25 cellular contexts compared by ENCODE assay signal in genomic region chr2:132830321-132830720, GRCh38.
DNase-seq lines count a peak whose midpoint lies in the region; ATAC-seq, FAIRE-seq and TF ChIP-seq lines count a peak whose summit lies in the region.
"Had no signal": no experiment of that assay in that cellular context is flagged by ENCODE, and none has a peak within 500 bp of the region (broad histone marks: within the 10 kb centered on the region; RNA-seq: fewer than 3 reads in every experiment).

No MANE protein-coding gene starts in this region.

- no peak overlapping the region for H2BK15ac ChIP-seq in H1 (ENCODE audit: low read length)
- H2BK15ac ChIP-seq in mesendoderm (replicated peaks; ENCODE audit: low read depth): no peak overlapping the region

- no peak overlapping the region for H2AK5ac ChIP-seq in H1 (ENCODE audit: low read depth, low read length)
- no peak overlapping the region for H2AK5ac ChIP-seq in mesendoderm (ENCODE audit: low read length)

- H3K18ac ChIP-seq in H1 (ENCODE audit: extremely low read depth, low read length) (no peak overlapping the region), mesendoderm (ENCODE audit: low read length) (no peak overlapping the region)

- H3K4me2 ChIP-seq in GM23338 (0 out of 2 replicates have a peak overlapping the region, but pooled peaks have one; percentile 5), H1 (ENCODE audit: insufficient read depth in 1 of 2, low read depth in 2 of 2, low read length in 2 of 2) (no peak overlapping the region), mesendoderm (ENCODE audit: low read length) (no peak overlapping the region), neural progenitor cell (no peak overlapping the region)
- H3K4me2 ChIP-seq: A549; BLaER1 treated with 17β-estradiol and CSF1 and Interleukin-3, amounts not matched to agents 10 nM and 100 nM had no signal

- no peak overlapping the region for H3K56ac ChIP-seq in H1 (replicated peaks; ENCODE audit: insufficient read length, low read depth, low read length)
- peak overlapping the region; percentile 52 for H3K56ac ChIP-seq in mesendoderm (ENCODE audit: low read length)

- POLR2A ChIA-PET in H1 (lab: Charles Lee; ENCODE audit: partially characterized antibody): no interaction called here

- no peak overlapping the region for H3K14ac ChIP-seq in H1 (ENCODE audit: insufficient read length)

- H3K9ac ChIP-seq in H1 (replicated peaks in 1 of 4; ENCODE audit: extremely low read depth in 1 of 4, low read depth in 3 of 4, low read length in 3 of 4): no peak overlapping the region
- no peak overlapping the region for H3K9ac ChIP-seq in mesendoderm (ENCODE audit: low read length)
- no peak overlapping the region for H3K9ac ChIP-seq in neural progenitor cell
- H3K9ac ChIP-seq: BLaER1 treated with 17β-estradiol and CSF1 and Interleukin-3, amounts not matched to agents 10 nM and 100 nM had no signal

- H3K23ac ChIP-seq in H1 (ENCODE audit: insufficient read length): no peak overlapping the region
- no peak overlapping the region for H3K23ac ChIP-seq in mesendoderm (ENCODE audit: low read length)

- H3K27ac ChIP-seq in GM23338 (ENCODE audit: low read depth) (no peak overlapping the region), H1 (ENCODE audit: low read depth, low read length) (no peak overlapping the region), mesendoderm (ENCODE audit: low read depth, low read length) (no peak overlapping the region), neural progenitor cell (no peak overlapping the region)
- H3K27ac ChIP-seq: A549; BLaER1 treated with 17β-estradiol and CSF1 and Interleukin-3, amounts not matched to agents 10 nM and 100 nM had no signal

- no peak for TF ChIP-seq POLR2A in H1 (IDR thresholded peaks at IDR 0.05; ENCODE audit: control extremely low read depth in 1 of 2, low read depth in 2 of 2, low read length in 2 of 2)
- TF ChIP-seq POLR2A in GM18505 (IDR thresholded peaks at IDR 0.05; ENCODE audit: borderline replicate concordance, extremely low read depth, insufficient read depth, insufficient read length): no peak

- peaks cover 3% of the 10 kb centered on the region; the same call in 2 of the 3 replicates for H3K36me3 Mint-ChIP-seq in GM23338 (ENCODE audit: low read depth)
- H3K36me3 Mint-ChIP-seq in neural progenitor cell: peaks cover 13% of the 10 kb centered on the region
- H3K36me3 Mint-ChIP-seq: CD14-positive monocyte; CD8-positive, alpha-beta memory T cell had no signal

- no peak for TF ChIP-seq CTCF in GM23338 (conservative IDR thresholded peaks at IDR 0.05; ENCODE audit: low read depth in 2 of 2)
- no peak for TF ChIP-seq CTCF in H1 (IDR thresholded peaks at IDR 0.05; ENCODE audit: control extremely low read depth in 1 of 3, insufficient read depth in 1 of 3, low read depth in 1 of 3, low read length in 3 of 3)
- TF ChIP-seq CTCF in neural progenitor cell (IDR thresholded peaks at IDR 0.05): no peak
- TF ChIP-seq CTCF in mucosa of descending colon (IDR thresholded peaks at IDR 0.05): no peak

- intact Hi-C loops in mucosa of descending colon (cut with DNase I, micrococcal nuclease): no loop called here

- H3K9me3 Mint-ChIP-seq in GM23338: peaks cover 13% of the 10 kb centered on the region
- peaks cover 14% of the 10 kb centered on the region for H3K9me3 Mint-ChIP-seq in neural progenitor cell

- DNase-seq in GM23338 (ENCODE audit: low spot score): peak; percentile 1
- no peak for DNase-seq in H1 (ENCODE audit: low read depth in 1 of 2, low spot score in 2 of 2)
- DNase-seq in mesendoderm: peak; percentile 85
- DNase-seq in neural progenitor cell (ENCODE audit: low spot score): no peak
- no peak for DNase-seq in mucosa of descending colon
- no peak for DNase-seq in HCEC 1CT
- DNase-seq: 8988T; ACHN; AML-193; BE2C; CD4-positive, alpha-beta T cell; CD8-positive, alpha-beta memory T cell; DMS 273 treated with DMSO at 0.1 percent for 48 hours; DMS79; EL; GF-D8 had no signal

- H2BK120ac ChIP-seq in H1 (replicated peaks; ENCODE audit: low read depth, low read length): no peak overlapping the region
- H2BK120ac ChIP-seq in mesendoderm (ENCODE audit: low read depth, low read length): no peak overlapping the region

- H3K4me1 Mint-ChIP-seq in GM23338 (peaks cover 10% of the 10 kb centered on the region), neural progenitor cell (peaks cover 14% of the 10 kb centered on the region)
- H3K4me1 Mint-ChIP-seq: CD14-positive monocyte; CD8-positive, alpha-beta memory T cell had no signal

- no peaks in the 10 kb centered on the region for H3F3A ChIP-seq in GM23338 (replicated peaks; ENCODE audit: low read depth)
- H3F3A ChIP-seq in neural progenitor cell (ENCODE audit: low read depth): no peaks in the 10 kb centered on the region

- TF ChIP-seq EP300 in H1 (IDR thresholded peaks at IDR 0.05; ENCODE audit: borderline replicate concordance in 1 of 2, low read depth in 2 of 2, low read length in 2 of 2): no peak

- no peak overlapping the region for H2BK20ac ChIP-seq in H1 (ENCODE audit: low read length)

- H3K4me3 ChIP-seq in GM23338: no peak overlapping the region
- no peak overlapping the region for H3K4me3 ChIP-seq in H1 (ENCODE audit: extremely low read depth in 1 of 4, insufficient read depth in 2 of 4, low read depth in 3 of 4, low read length in 4 of 4)
- no peak overlapping the region for H3K4me3 ChIP-seq in mesendoderm (ENCODE audit: low read length)
- no peak overlapping the region for H3K4me3 ChIP-seq in neural progenitor cell
- H3K4me3 ChIP-seq in mucosa of descending colon: no peak overlapping the region
- H3K4me3 ChIP-seq: A549; BLaER1 treated with 17β-estradiol and CSF1 and Interleukin-3, amounts not matched to agents 10 nM and 100 nM; HAP-1 had no signal

- H2BK12ac ChIP-seq in H1 (ENCODE audit: low read depth, low read length): no peak overlapping the region

- H3K79me2 ChIP-seq in GM23338 (replicated peaks; ENCODE audit: insufficient read depth) (no peaks in the 10 kb centered on the region), H1 (ENCODE audit: control insufficient read depth in 1 of 2, insufficient read depth in 2 of 2, low read length in 2 of 2) (no peaks in the 10 kb centered on the region), mesendoderm (ENCODE audit: control insufficient read depth, insufficient read depth, low read length) (no peaks in the 10 kb centered on the region), neural progenitor cell (ENCODE audit: low read depth) (no peaks in the 10 kb centered on the region)

- H3K27me3 Mint-ChIP-seq in GM23338 (ENCODE audit: insufficient read depth, low read depth, poor library complexity): no peaks in the 10 kb centered on the region
- H3K27me3 Mint-ChIP-seq in neural progenitor cell (ENCODE audit: insufficient read depth, low read depth): no peaks in the 10 kb centered on the region
- H3K27me3 Mint-ChIP-seq: CD4-positive, alpha-beta T cell; CD8-positive, alpha-beta memory T cell had no signal

- H3K27me3 ChIP-seq in GM23338 (ENCODE audit: insufficient read depth) (no peaks in the 10 kb centered on the region), H1 (replicated peaks in 1 of 4; ENCODE audit: control insufficient read depth in 3 of 4, extremely low read depth in 1 of 4, insufficient read depth in 3 of 4, low read length in 3 of 4) (no peaks in the 10 kb centered on the region), mesendoderm (ENCODE audit: insufficient read depth, low read length, poor library complexity) (no peaks in the 10 kb centered on the region), neural progenitor cell (no peaks in the 10 kb centered on the region)
- H3K27me3 ChIP-seq: BE2C; BLaER1 treated with 17β-estradiol and CSF1 and Interleukin-3, amounts not matched to agents 10 nM and 100 nM had no signal

- H2BK5ac ChIP-seq in H1 (ENCODE audit: low read depth, low read length) (no peak overlapping the region), mesendoderm (ENCODE audit: low read length) (no peak overlapping the region)

- H3K4ac ChIP-seq in H1 (replicated peaks; ENCODE audit: insufficient read length, low read depth, low read length) (no peak overlapping the region), mesendoderm (ENCODE audit: low read depth, low read length) (no peak overlapping the region)

- no peak overlapping the region for H4K91ac ChIP-seq in H1 (replicated peaks; ENCODE audit: insufficient read length, low read length)

- H3K4me1 ChIP-seq in GM23338 (ENCODE audit: insufficient read depth): peaks cover 8% of the 10 kb centered on the region; the same call in 1 of the 2 replicates
- peaks cover 0 to 3% (median 2%) of the 10 kb centered on the region in 4 experiments; a peak in 1 of 7 replicates for H3K4me1 ChIP-seq in H1 (replicated peaks in 1 of 4; ENCODE audit: control insufficient read depth in 3 of 4, insufficient read depth in 4 of 4, low read length in 3 of 4)
- H3K4me1 ChIP-seq in mesendoderm (ENCODE audit: control insufficient read depth, low read depth, low read length): peaks cover 6% of the 10 kb centered on the region
- H3K4me1 ChIP-seq in neural progenitor cell: no peaks in the 10 kb centered on the region
- H3K4me1 ChIP-seq in mucosa of descending colon (ENCODE audit: low read depth): no peaks in the 10 kb centered on the region
- H3K4me1 ChIP-seq: A549; BE2C; BLaER1 treated with 17β-estradiol and CSF1 and Interleukin-3, amounts not matched to agents 10 nM and 100 nM; HAP-1 had no signal

- ATAC-seq in GM23338: no peak
- ATAC-seq in mucosa of descending colon: no peak
- ATAC-seq in GM18505 (IDR thresholded peaks at IDR 0.05; ENCODE audit: unreplicated experiment): no peak
- no peak for ATAC-seq in GM18517 (IDR thresholded peaks at IDR 0.05; ENCODE audit: unreplicated experiment)
- ATAC-seq: A549 had no signal

- H3K4me3 Mint-ChIP-seq in GM23338: no peak overlapping the region
- H3K4me3 Mint-ChIP-seq in neural progenitor cell: no peak overlapping the region
- H3K4me3 Mint-ChIP-seq: CD14-positive monocyte; CD4-positive, alpha-beta T cell; CD8-positive, alpha-beta memory T cell had no signal

- no peaks in the 10 kb centered on the region for H3K9me3 ChIP-seq in H1 (ENCODE audit: insufficient read depth in 2 of 2, low read depth in 1 of 2, low read length in 1 of 2)
- H3K9me3 ChIP-seq in neural progenitor cell (ENCODE audit: low read depth): peaks cover 3% of the 10 kb centered on the region
- H3K9me3 ChIP-seq in mucosa of descending colon: no peaks in the 10 kb centered on the region
- H3K9me3 ChIP-seq: BE2C, HAP-1 had no signal

- 78% methylated on average over 3 of the region's 3 CpGs; no CpG with 5 or more reads in 1 of the 2 experiments for WGBS in H1 (ENCODE audit: extremely low coverage in 1 of 2, insufficient coverage in 1 of 2, insufficient read length in 1 of 2, insufficient replicate concordance in 2 of 2, low coverage in 1 of 2, low lambda C conversion rate in 2 of 2, missing lambda C conversion rate in 1 of 2), 2 experiments
- WGBS in mesendoderm (ENCODE audit: extremely low coverage, insufficient coverage, low lambda C conversion rate): no CpG with 5 or more reads among the region's 3 CpGs

- H3K79me1 ChIP-seq in H1 (ENCODE audit: low read depth, low read length): no peaks in the 10 kb centered on the region
- H3K79me1 ChIP-seq in mesendoderm (ENCODE audit: low read length): no peaks in the 10 kb centered on the region

- no peaks in the 10 kb centered on the region for H3K23me2 ChIP-seq in H1 (ENCODE audit: low read depth, low read length)

- CTCF ChIA-PET in H1 (lab: Charles Lee; ENCODE audit: partially characterized antibody): interaction anchor here (0.8 to 1.7 kb wide), 2 partner anchors 9 to 90 kb away, joined by 3 to 8 read pairs; no protein-coding TSS in a partner anchor

- no peak for FAIRE-seq in H1 (lab: Jason Lieb, UNC)
- FAIRE-seq: A549, D721Med, GM12891, GM19239 had no signal

- TF ChIP-seq RAD21 in H1 (IDR thresholded peaks at IDR 0.05 in 1 of 2, conservative IDR thresholded peaks at IDR 0.05 in 1 of 2; ENCODE audit: low read depth in 2 of 2, low read length in 2 of 2): no peak

- no peaks in the 10 kb centered on the region for H3K9me2 ChIP-seq in GM23338 (ENCODE audit: insufficient read depth)

- H2AFZ ChIP-seq in GM23338 (peak overlapping the region; percentile 45), H1 (ENCODE audit: low read length) (peak overlapping the region; percentile 82), neural progenitor cell (replicated peaks) (peak overlapping the region; percentile 84)

- H4K8ac ChIP-seq in H1 (ENCODE audit: extremely low read depth, insufficient read depth, low read length) (no peak overlapping the region), mesendoderm (ENCODE audit: low read depth, low read length) (no peak overlapping the region)

- no peaks in the 10 kb centered on the region for H3K36me3 ChIP-seq in GM23338 (ENCODE audit: insufficient read depth)
- no peaks in the 10 kb centered on the region for H3K36me3 ChIP-seq in H1 (ENCODE audit: control insufficient read depth in 2 of 4, insufficient read depth in 4 of 4, low read length in 3 of 4)
- no peaks in the 10 kb centered on the region for H3K36me3 ChIP-seq in mesendoderm (ENCODE audit: control insufficient read depth, insufficient read depth, low read length)
- H3K36me3 ChIP-seq in neural progenitor cell: no peaks in the 10 kb centered on the region
- H3K36me3 ChIP-seq in mucosa of descending colon (ENCODE audit: low read depth): no peaks in the 10 kb centered on the region
- H3K36me3 ChIP-seq: BE2C; BLaER1 treated with 17β-estradiol and CSF1 and Interleukin-3, amounts not matched to agents 10 nM and 100 nM; HAP-1 had no signal

- no peak overlapping the region for H3K27ac Mint-ChIP-seq in GM23338
- no peak overlapping the region for H3K27ac Mint-ChIP-seq in neural progenitor cell
- H3K27ac Mint-ChIP-seq: CD14-positive monocyte; CD4-positive, alpha-beta T cell; CD8-positive, alpha-beta memory T cell had no signal

- H4K5ac ChIP-seq in H1 (ENCODE audit: insufficient read length, low read depth, low read length): no peak overlapping the region
- H4K5ac ChIP-seq in mesendoderm (ENCODE audit: low read length): no peak overlapping the region

- H4K20me1 ChIP-seq in GM23338 (replicated peaks; ENCODE audit: insufficient read depth) (no peaks in the 10 kb centered on the region), H1 (replicated peaks in 1 of 2; ENCODE audit: control insufficient read depth in 1 of 2, insufficient read depth in 2 of 2, low read length in 2 of 2) (no peaks in the 10 kb centered on the region), neural progenitor cell (ENCODE audit: low read depth) (no peaks in the 10 kb centered on the region)
- H4K20me1 ChIP-seq: BLaER1 treated with 17β-estradiol and CSF1 and Interleukin-3, amounts not matched to agents 10 nM and 100 nM had no signal

Comparison
In these comparisons a context has a peak if more than half of its experiments do, and no peak if none do; other contexts are left out.
1. DNase-seq: peak in GM23338 (single experiment) and mesendoderm (single experiment); none in H1 (0 of 2), neural progenitor cell (single experiment), mucosa of descending colon (0 of 3) and HCEC 1CT (single experiment).
2. Peak in every context shown above with its lines, with median percentiles within 50 percentile points of each other: H2AFZ ChIP-seq.